ENCODE assay signal across 18 cellular contexts in the genomic region with DNA sequence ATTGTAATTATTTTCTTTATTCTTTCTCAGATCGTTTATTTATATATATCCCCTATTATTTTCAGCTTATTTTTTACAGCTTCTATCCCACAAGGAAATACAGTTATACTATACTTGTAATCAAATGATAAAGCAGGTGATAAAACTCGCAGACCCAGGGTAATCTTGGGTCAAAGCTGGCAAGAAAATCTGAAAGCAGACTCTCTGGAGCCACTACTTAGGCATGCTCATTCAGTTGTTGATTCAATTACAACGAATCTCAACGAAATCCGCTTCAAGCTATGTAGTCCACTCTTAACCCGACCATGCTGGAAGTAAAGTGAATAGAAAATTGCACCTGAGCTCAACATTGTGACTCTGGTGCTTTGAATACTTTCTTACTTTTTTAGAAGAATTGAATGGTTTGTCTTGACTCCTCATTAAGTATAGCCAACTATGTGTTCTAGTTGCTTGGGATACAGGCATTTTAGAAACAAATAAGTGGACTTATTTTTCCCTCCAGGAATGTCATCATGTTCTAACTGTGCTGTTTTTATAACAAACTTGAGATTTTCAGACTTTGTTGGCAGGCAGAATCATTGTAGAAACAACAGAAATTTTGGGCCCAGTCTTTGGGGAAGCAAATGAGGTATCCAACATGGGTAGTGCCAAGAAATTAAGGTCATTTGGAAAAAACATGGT.
"Had no signal": no experiment of that assay in that cellular context is flagged by ENCODE, and none has a peak within 500 bp of the region (broad histone marks: within the 10 kb centered on the region; RNA-seq: fewer than 3 reads in every experiment).

No MANE protein-coding gene starts in this region.

- H3K27me3 ChIP-seq: adrenal gland, left lung, neural progenitor cell had no signal

- DNase-seq: activated CD4-positive, alpha-beta T cell treated with anti-CD3 and anti-CD28 coated beads, Interleukin-2, amount 10 ng/mL, durations not matched to agents 7 days and 5 days; activated CD8-positive, alpha-beta memory T cell treated with anti-CD3 and anti-CD28 coated beads, Interleukin-2, amount 50 U/mL, for 48 hours; activated gamma-delta T cell; activated T-cell treated with anti-CD3 and anti-CD28 coated beads, Interleukin-2, amount 50 U/mL, for 48 hours; adrenal gland; foreskin melanocyte; head of caudate nucleus; kidney; left lung; mesenchymal stem cell; naive thymus-derived CD4-positive, alpha-beta T cell; psoas muscle; stimulated activated CD4-positive, alpha-beta T cell treated with anti-CD3 and anti-CD28 coated beads, Interleukin-4, amount 100 ng/mL, for 1 hour had no signal

- H3K27me3 Mint-ChIP-seq: activated CD4-positive, alpha-beta T cell treated with anti-CD3 and anti-CD28 coated beads, Interleukin-2, amount 10 ng/mL, durations not matched to agents 7 days and 5 days; naive thymus-derived CD4-positive, alpha-beta T cell had no signal

- H2AFZ ChIP-seq: neural progenitor cell had no signal

- H3K9ac ChIP-seq: neural progenitor cell had no signal

- H3K9me3 Mint-ChIP-seq: activated CD4-positive, alpha-beta T cell treated with anti-CD3 and anti-CD28 coated beads, Interleukin-2, amount 10 ng/mL, durations not matched to agents 7 days and 5 days; activated naive CD4-positive, alpha-beta T cell treated with anti-CD3 and anti-CD28 coated beads, Interleukin-2, amount 50 U/mL, for 72 hours; naive thymus-derived CD4-positive, alpha-beta T cell; neural progenitor cell had no signal

- H3K4me3 Mint-ChIP-seq: activated CD4-positive, alpha-beta T cell treated with anti-CD3 and anti-CD28 coated beads, Interleukin-2, amount 10 ng/mL, durations not matched to agents 7 days and 5 days; naive thymus-derived CD4-positive, alpha-beta T cell; neural progenitor cell had no signal

- H3K9me3 ChIP-seq: adrenal gland, left lung, psoas muscle had no signal

- H3K27ac ChIP-seq: adrenal gland, left lung, neural progenitor cell, psoas muscle had no signal

- H3K4me1 Mint-ChIP-seq: neural progenitor cell had no signal

- H3K4me2 ChIP-seq: neural progenitor cell, smooth muscle cell had no signal

- H3K4me3 ChIP-seq: adrenal gland, left lung, neural progenitor cell, psoas muscle, smooth muscle cell had no signal

- H3K27ac Mint-ChIP-seq: activated CD4-positive, alpha-beta T cell treated with anti-CD3 and anti-CD28 coated beads, Interleukin-2, amount 10 ng/mL, durations not matched to agents 7 days and 5 days; naive thymus-derived CD4-positive, alpha-beta T cell; neural progenitor cell had no signal

- H3K4me1 ChIP-seq: adrenal gland, left lung, neural progenitor cell, psoas muscle had no signal

- ATAC-seq: activated CD4-positive, CD25-positive, alpha-beta regulatory T cell treated with anti-CD3 and anti-CD28 coated beads, Interleukin-2, amount 50 U/mL, for 24 hours; activated naive CD4-positive, alpha-beta T cell treated with anti-CD3 and anti-CD28 coated beads, Interleukin-2, amount 50 U/mL, for 72 hours; left lung; naive thymus-derived CD4-positive, alpha-beta T cell; psoas muscle; sciatic nerve had no signal
